Comparison of ENCODE assay signal across 11 cellular contexts in the genomic region with DNA sequence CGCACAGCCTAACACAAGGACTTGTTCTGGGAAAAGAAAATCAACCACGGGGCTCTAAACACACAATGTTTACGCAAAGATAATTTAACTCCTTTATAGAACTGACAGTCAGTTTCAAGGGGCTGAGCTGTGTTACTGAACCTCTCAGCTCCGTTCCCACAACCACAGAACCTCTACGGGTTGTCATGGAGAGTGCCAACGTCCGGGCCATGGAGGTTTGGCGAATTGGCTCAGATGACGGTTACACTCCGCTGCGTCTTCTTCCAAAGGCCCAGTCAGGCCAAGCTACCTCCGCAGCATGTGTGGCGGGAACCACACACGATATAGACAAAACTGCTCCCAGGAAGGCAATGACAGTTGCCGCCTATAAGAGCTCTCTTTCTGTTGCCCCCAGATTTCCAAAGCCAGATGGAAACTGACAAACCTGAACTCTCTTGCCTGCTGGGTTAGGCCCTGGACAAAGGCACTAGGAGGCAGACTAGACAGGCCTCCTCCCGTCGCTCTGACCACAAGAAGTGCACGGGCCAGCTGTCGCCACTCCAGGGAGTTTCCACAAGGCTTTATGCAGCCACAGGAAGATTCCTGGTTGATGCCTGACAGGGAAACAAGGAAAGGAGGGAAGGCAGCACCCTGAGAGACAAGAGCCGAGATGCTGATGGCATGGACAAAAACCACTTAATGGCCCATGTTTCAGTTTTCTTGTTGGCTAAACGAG. TPM values are rescaled to one million over a fixed set of nuclear protein-coding genes. Genes with fewer than 3 reads are reported as not detected.
DNase-seq lines count a peak whose midpoint lies in the region; ATAC-seq, FAIRE-seq and TF ChIP-seq lines count a peak whose summit lies in the region.
"Had no signal": no experiment of that assay in that cellular context is flagged by ENCODE, and none has a peak within 500 bp of the region (broad histone marks: within the 10 kb centered on the region; RNA-seq: fewer than 3 reads in every experiment).

No MANE protein-coding gene starts in this region.

- no peaks in the 10 kb centered on the region for H3K9me3 ChIP-seq in CD4-positive, alpha-beta T cell (ENCODE audit: control insufficient read depth, low read length)
- no peaks in the 10 kb centered on the region for H3K9me3 ChIP-seq in kidney (ENCODE audit: control insufficient read depth in 1 of 2, low read length in 2 of 2)

- no peaks in the 10 kb centered on the region for H3K27me3 Mint-ChIP-seq in CD4-positive, alpha-beta T cell

- in situ Hi-C loops in astrocyte of the spinal cord (cut with HindIII; ENCODE audit: low sequenced_read_pairs): no loop called here

- POLR2A ChIA-PET in CD4-positive, alpha-beta T cell (lab: Charles Lee): interaction anchor here (0.7 to 2.9 kb wide), 8 partner anchors 10 to 38 kb away, joined by 3 to 15 read pairs (median 6); no protein-coding TSS in a partner anchor

- H3K36me3 ChIP-seq in kidney (ENCODE audit: control insufficient read depth in 1 of 2, insufficient read depth in 2 of 2, low read length in 2 of 2): no peaks in the 10 kb centered on the region

- no peak overlapping the region for H3K9ac ChIP-seq in kidney (ENCODE audit: low read length in 2 of 2)

- no peak for TF ChIP-seq CTCF in CD4-positive, alpha-beta T cell (IDR thresholded peaks at IDR 0.05)
- TF ChIP-seq CTCF in astrocyte of the spinal cord (IDR thresholded peaks at IDR 0.05; ENCODE audit: low read depth, low read length): no peak
- TF ChIP-seq CTCF in kidney (IDR thresholded peaks at IDR 0.05; ENCODE audit: borderline replicate concordance, extremely low read depth, insufficient read depth): no peak

- H3K9me3 Mint-ChIP-seq in CD4-positive, alpha-beta T cell: no peaks in the 10 kb centered on the region
- H3K9me3 Mint-ChIP-seq: T-helper 2 cell treated with Interferon-gamma antibody and Interleukin-4, amounts not matched to agents 5 μg/mL and 100 μg/mL, for 36 hours had no signal

- ATAC-seq in CD4-positive, alpha-beta T cell (ENCODE audit: poor library complexity): no peak

- DNase-seq in CD4-positive, alpha-beta T cell: no peak
- DNase-seq in NCI-H1092 (lab: John Stamatoyannopoulos, UW): peak; percentile 51
- peak; percentile 67 for DNase-seq in astrocyte of the spinal cord (ENCODE audit: low read depth, low spot score)
- DNase-seq in myocyte (ENCODE audit: low read depth): peak; percentile 97
- DNase-seq in OCI-M1 (lab: John Stamatoyannopoulos, UW): no peak
- DNase-seq in globus pallidus (ENCODE audit: low spot score): no peak
- DNase-seq in kidney: no peak
- DNase-seq in T1000 (lab: John Stamatoyannopoulos, UW): no peak
- DNase-seq: activated naive CD4-positive, alpha-beta T cell; NCI-H1694 treated with DMSO at 0.1 percent for 48 hours had no signal

- H3K36me3 Mint-ChIP-seq in CD4-positive, alpha-beta T cell (ENCODE audit: low read depth): peaks cover 72% of the 10 kb centered on the region

- no peaks in the 10 kb centered on the region for H3K27me3 ChIP-seq in CD4-positive, alpha-beta T cell (ENCODE audit: control insufficient read depth, insufficient read depth, low read length)

- intact Hi-C loops in CD4-positive, alpha-beta T cell (cut with DNase I, micrococcal nuclease): no loop called here
- intact Hi-C loops in kidney (cut with DNase I): no loop called here

- H3K27ac Mint-ChIP-seq in CD4-positive, alpha-beta T cell: peak overlapping the region; percentile 88

- H3K4me1 Mint-ChIP-seq in CD4-positive, alpha-beta T cell (ENCODE audit: low read depth): peaks cover 94% of the 10 kb centered on the region

- CTCF ChIA-PET in CD4-positive, alpha-beta T cell (lab: Charles Lee): interaction anchor here (0.8 to 1.8 kb wide), 4 partner anchors 10 to 64 kb away, joined by 3 to 5 read pairs (median 4); no protein-coding TSS in a partner anchor

- H3K4me3 ChIP-seq in astrocyte of the spinal cord (ENCODE audit: low read depth, low read length) (no peak overlapping the region), kidney (ENCODE audit: low read length in 2 of 2) (no peak overlapping the region)

- H3K27ac ChIP-seq in CD4-positive, alpha-beta T cell (ENCODE audit: low read depth, low read length): peak overlapping the region; percentile 32
- no peak overlapping the region for H3K27ac ChIP-seq in kidney (ENCODE audit: low read depth in 2 of 2, low read length in 2 of 2)

- H3K4me1 ChIP-seq in kidney (ENCODE audit: control insufficient read depth in 1 of 2, insufficient read depth in 1 of 2, low read depth in 1 of 2, low read length in 2 of 2): peaks cover 0 to 12% of the 10 kb centered on the region in 2 donors

- peak overlapping the region; percentile 48 for H3K4me3 Mint-ChIP-seq in CD4-positive, alpha-beta T cell

- no peak for FAIRE-seq in kidney (lab: Jason Lieb, UNC)

RNA-seq across cellular contexts. Expression of a gene that starts 30.3 kb away (rescaled TPM):
- 100 to 1,000 TPM; 269 to 287 TPM for total RNA-seq in CD4-positive, alpha-beta T cell
- total RNA-seq in myocyte: 7.2 and 11.5 TPM in 2 replicates
- 1.0 TPM for polyA plus RNA-seq in myocyte (2012)
- 32.8 TPM for total RNA-seq in kidney
- 6.6 TPM for polyA plus RNA-seq in kidney (ENCODE audit: insufficient read depth, low read depth, low replicate concordance)

Comparison
In these comparisons a context has a peak if more than half of its experiments do, and no peak if none do; other contexts are left out.
1. DNase-seq: peak in NCI-H1092 (single experiment), astrocyte of the spinal cord (single experiment) and myocyte (single experiment); none in CD4-positive, alpha-beta T cell (0 of 10), OCI-M1 (single experiment), globus pallidus (single experiment), kidney (single experiment) and T1000 (single experiment).